Comparison of ENCODE assay signal across 2 cellular contexts in the genomic region with DNA sequence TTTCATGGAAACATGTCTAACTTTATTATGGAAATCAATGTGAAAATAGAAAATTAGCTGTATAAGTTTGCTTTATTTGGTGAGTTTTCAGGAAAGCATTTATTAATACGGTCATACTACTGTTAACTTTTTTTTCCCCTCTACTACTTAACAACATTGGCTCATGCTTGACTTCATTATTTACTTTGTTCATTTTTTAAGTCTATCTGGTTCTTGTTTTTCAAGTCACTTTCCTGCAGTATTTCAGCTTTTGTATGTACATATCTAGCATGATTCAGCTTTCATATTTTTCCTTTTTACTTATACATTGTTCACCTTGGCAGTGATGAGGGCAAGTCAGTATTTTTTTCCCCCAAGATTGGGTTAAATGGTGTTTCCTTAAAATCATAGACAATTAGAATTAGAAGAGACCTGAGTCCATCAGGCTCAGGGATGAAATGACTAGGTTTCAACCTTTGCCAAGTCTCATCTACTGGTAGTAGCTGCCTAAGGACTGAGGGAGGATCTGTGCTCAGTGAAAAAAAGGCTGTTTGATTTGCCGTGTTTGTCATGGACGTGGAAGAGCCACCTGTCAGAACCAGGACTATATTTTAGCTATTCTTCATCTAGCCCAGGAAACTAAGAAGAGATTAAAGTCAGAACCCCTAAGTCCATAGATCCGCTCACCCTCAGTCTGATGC.
TF ChIP-seq lines count a peak whose summit lies in the region.

No MANE protein-coding gene starts in this region.

TF ChIP-seq in K562, 482 proteins besides CTCF, POLR2A, EP300 and RAD21 (continued from another document):
- TF ChIP-seq, protein P1, sequence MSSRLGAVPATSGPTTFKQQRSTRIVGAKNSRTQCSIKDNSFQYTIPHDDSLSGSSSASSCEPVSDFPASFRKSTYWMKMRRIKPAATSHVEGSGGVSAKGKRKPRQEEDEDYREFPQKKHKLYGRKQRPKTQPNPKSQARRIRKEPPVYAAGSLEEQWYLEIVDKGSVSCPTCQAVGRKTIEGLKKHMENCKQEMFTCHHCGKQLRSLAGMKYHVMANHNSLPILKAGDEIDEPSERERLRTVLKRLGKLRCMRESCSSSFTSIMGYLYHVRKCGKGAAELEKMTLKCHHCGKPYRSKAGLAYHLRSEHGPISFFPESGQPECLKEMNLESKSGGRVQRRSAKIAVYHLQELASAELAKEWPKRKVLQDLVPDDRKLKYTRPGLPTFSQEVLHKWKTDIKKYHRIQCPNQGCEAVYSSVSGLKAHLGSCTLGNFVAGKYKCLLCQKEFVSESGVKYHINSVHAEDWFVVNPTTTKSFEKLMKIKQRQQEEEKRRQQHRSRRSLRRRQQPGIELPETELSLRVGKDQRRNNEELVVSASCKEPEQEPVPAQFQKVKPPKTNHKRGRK (tag; IDR thresholded peaks at IDR 0.05) = 0 out of 2 replicates have a peak, but pooled peaks have one; percentile 16

TF ChIP-seq in WTC11, 78 proteins besides CTCF, POLR2A, EP300 and RAD21 (continued from another document):
- TF ChIP-seq, protein P2, sequence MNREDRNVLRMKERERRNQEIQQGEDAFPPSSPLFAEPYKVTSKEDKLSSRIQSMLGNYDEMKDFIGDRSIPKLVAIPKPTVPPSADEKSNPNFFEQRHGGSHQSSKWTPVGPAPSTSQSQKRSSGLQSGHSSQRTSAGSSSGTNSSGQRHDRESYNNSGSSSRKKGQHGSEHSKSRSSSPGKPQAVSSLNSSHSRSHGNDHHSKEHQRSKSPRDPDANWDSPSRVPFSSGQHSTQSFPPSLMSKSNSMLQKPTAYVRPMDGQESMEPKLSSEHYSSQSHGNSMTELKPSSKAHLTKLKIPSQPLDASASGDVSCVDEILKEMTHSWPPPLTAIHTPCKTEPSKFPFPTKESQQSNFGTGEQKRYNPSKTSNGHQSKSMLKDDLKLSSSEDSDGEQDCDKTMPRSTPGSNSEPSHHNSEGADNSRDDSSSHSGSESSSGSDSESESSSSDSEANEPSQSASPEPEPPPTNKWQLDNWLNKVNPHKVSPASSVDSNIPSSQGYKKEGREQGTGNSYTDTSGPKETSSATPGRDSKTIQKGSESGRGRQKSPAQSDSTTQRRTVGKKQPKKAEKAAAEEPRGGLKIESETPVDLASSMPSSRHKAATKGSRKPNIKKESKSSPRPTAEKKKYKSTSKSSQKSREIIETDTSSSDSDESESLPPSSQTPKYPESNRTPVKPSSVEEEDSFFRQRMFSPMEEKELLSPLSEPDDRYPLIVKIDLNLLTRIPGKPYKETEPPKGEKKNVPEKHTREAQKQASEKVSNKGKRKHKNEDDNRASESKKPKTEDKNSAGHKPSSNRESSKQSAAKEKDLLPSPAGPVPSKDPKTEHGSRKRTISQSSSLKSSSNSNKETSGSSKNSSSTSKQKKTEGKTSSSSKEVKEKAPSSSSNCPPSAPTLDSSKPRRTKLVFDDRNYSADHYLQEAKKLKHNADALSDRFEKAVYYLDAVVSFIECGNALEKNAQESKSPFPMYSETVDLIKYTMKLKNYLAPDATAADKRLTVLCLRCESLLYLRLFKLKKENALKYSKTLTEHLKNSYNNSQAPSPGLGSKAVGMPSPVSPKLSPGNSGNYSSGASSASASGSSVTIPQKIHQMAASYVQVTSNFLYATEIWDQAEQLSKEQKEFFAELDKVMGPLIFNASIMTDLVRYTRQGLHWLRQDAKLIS (CRISPR knock-in tag; IDR thresholded peaks at IDR 0.05; ENCODE audit: borderline replicate concordance) = no peak
